In genomic region chr17:8383143-8383974, GRCh38 we compare ENCODE assay signal across 8 cellular contexts. TPM values are rescaled to one million over a fixed set of nuclear protein-coding genes. Genes with fewer than 3 reads are reported as not detected.
DNase-seq lines count a peak whose midpoint lies in the region; ATAC-seq and TF ChIP-seq lines count a peak whose summit lies in the region.

TSS of gene RPL26 (minus strand) at chr17:8383193. CDS start at chr17:8382310, 883 bp downstream.

- TF ChIP-seq CTCF in OCI-LY7 (conservative IDR thresholded peaks at IDR 0.05; ENCODE audit: low read length): peak; percentile 99

- H3K4me2 ChIP-seq in OCI-LY7 (ENCODE audit: low read length): peak within 1 kb of the TSS; percentile 95

- POLR2A ChIA-PET in OCI-LY7 (lab: Charles Lee): interaction anchor here (0.6 to 1.0 kb wide), 3 partner anchors 11 to 110 kb away, joined by 3 to 7 read pairs (median 5); no protein-coding TSS in a partner anchor

- peak; percentile 81 for ATAC-seq in GM21515 (IDR thresholded peaks at IDR 0.05; ENCODE audit: unreplicated experiment)

- BruUV-seq in OCI-LY7 (replicated peaks; lab: Mats Ljungman, UMichigan): no TSS peak

- peak; percentile 89 for DNase-seq in DMS 273 treated with DMSO at 0.1 percent for 48 hours (lab: John Stamatoyannopoulos, UW)
- peak; percentile 83 for DNase-seq in HuH-7.5 (ENCODE audit: low spot score)
- peak; percentile 100 for DNase-seq in OCI-LY7 (ENCODE audit: low spot score)
- DNase-seq in activated T-cell treated with anti-CD3 and anti-CD28 coated beads for 24 hours (ENCODE audit: low read depth): peak; percentile 91
- peak; percentile 88 for DNase-seq in epithelial cell of prostate (ENCODE audit: low read depth, low spot score)
- peak; percentile 98 for DNase-seq in mucosa of gallbladder (ENCODE audit: low spot score)
- peak; percentile 94 for DNase-seq in stimulated activated CD8-positive, alpha-beta memory T cell treated with anti-CD3 and anti-CD28 coated beads, Interleukin-4, amount 100 ng/mL, for 48 hours

- intact Hi-C loops in OCI-LY7 (cut with micrococcal nuclease; ENCODE audit: unreplicated experiment): loop anchor here (1.0 to 10.0 kb wide), 4 partner anchors 52 to 361 kb away; partner anchors contain the start of genes CCDC42, CTC1, NDEL1 and PFAS

- peaks cover 27% of the 10 kb centered on the region for H4K20me1 ChIP-seq in OCI-LY7 (ENCODE audit: insufficient read depth, low read length)

- CTCF ChIA-PET in OCI-LY7 (lab: Charles Lee; ENCODE audit: unreplicated experiment): interaction anchor here (0.6 kb wide), 3 partner anchors 14 to 394 kb away, joined by 3 read pairs; no protein-coding TSS in a partner anchor

- H3K9me3 ChIP-seq in OCI-LY7 (ENCODE audit: low read length): no peaks in the 10 kb centered on the region

- peak within 1 kb of the TSS; percentile 69 for H2AFZ ChIP-seq in OCI-LY7 (ENCODE audit: low read length)

- H3K4me1 ChIP-seq in OCI-LY7 (ENCODE audit: insufficient read depth, low read length, poor library complexity, severe bottlenecking): peaks cover 43% of the 10 kb centered on the region

- H3K9me2 ChIP-seq in OCI-LY7 (ENCODE audit: insufficient read depth, low read length): no peaks in the 10 kb centered on the region

- peak within 1 kb of the TSS; percentile 78 for H3K4me3 ChIP-seq in OCI-LY7 (ENCODE audit: low read depth, low read length, poor library complexity, severe bottlenecking)

- H3K27ac ChIP-seq in OCI-LY7 (ENCODE audit: low read depth, low read length, poor library complexity, severe bottlenecking) (peak within 1 kb of the TSS; percentile 67), epithelial cell of prostate (peak within 1 kb of the TSS; percentile 92)

- peaks cover 56% of the 10 kb centered on the region for H3K79me2 ChIP-seq in OCI-LY7 (ENCODE audit: insufficient read depth, low read depth, low read length)

- peaks cover 45% of the 10 kb centered on the region for H3K36me3 ChIP-seq in OCI-LY7 (ENCODE audit: insufficient read depth, low read length)

RNA-seq across cellular contexts. Expression of gene RPL26, which starts in this region (rescaled TPM):
- total RNA-seq in OCI-LY7 (2014; rRNA removed; shearing (Covaris generic)): 4,013 and 5,038 TPM in 2 replicates
- total RNA-seq in OCI-LY7 (2022) (3,139 and 3,331 TPM in 2 replicates), mucosa of gallbladder (1,147 TPM)

Comparison
In these comparisons a context has a peak if more than half of its experiments do, and no peak if none do; other contexts are left out.
1. Peak in every context shown above with its lines: DNase-seq, ATAC-seq, H3K4me3 ChIP-seq and H3K27ac ChIP-seq.